23 cellular contexts compared by ENCODE assay signal in genomic region chr12:8822298-8822697, GRCh38. TPM values are rescaled to one million over a fixed set of nuclear protein-coding genes. Genes with fewer than 3 reads are reported as not detected.
DNase-seq lines count a peak whose midpoint lies in the region; ATAC-seq and TF ChIP-seq lines count a peak whose summit lies in the region.
"Had no signal": no experiment of that assay in that cellular context is flagged by ENCODE, and none has a peak within 500 bp of the region (broad histone marks: within the 10 kb centered on the region; RNA-seq: fewer than 3 reads in every experiment).

A2ML1 (plus strand) TSS chr12:8822621; CDS start chr12:8822652, 31 bp downstream.

- H3K27me3 Mint-ChIP-seq in GM23338 (ENCODE audit: insufficient read depth, low read depth, poor library complexity), result peaks cover 19% of the 10 kb centered on the region

- DNase-seq in GM23338 (ENCODE audit: low spot score) (no peak), esophagus squamous epithelium (lab: John Stamatoyannopoulos, UW) (no peak), prostate gland (ENCODE audit: low spot score) (peak; percentile 63), NCI-H2081 (lab: John Stamatoyannopoulos, UW) (no peak), hepatic stellate cell (ENCODE audit: low spot score) (no peak), NCI-H1930 (lab: John Stamatoyannopoulos, UW) (no peak)
- DNase-seq: activated CD4-positive, alpha-beta T cell treated with anti-CD3 and anti-CD28 coated beads for 48 hours; activated naive CD8-positive, alpha-beta T cell treated with anti-CD3 and anti-CD28 coated beads, Interleukin-2, amount 10 ng/mL, durations not matched to agents 7 days and 5 days; body of pancreas; Caco-2; left cardiac atrium; NCI-H2227 treated with DMSO at 0.1 percent for 48 hours; NCI-H748 treated with DMSO at 0.1 percent for 48 hours; SJCRH30 had no signal

- TF ChIP-seq CTCF in GM23338 (conservative IDR thresholded peaks at IDR 0.05; ENCODE audit: low read depth in 2 of 2) (no peak), VCaP (conservative IDR thresholded peaks at IDR 0.05) (no peak), esophagus squamous epithelium (IDR thresholded peaks at IDR 0.05) (peak in 2 of 6 experiments; percentile 21 to 34), prostate gland (IDR thresholded peaks at IDR 0.05) (no peak)

- no peak within 1 kb of the TSS for H2AFZ ChIP-seq in GM23338

- peaks cover 25% of the 10 kb centered on the region for H3K36me3 Mint-ChIP-seq in GM23338 (ENCODE audit: low read depth)
- H3K36me3 Mint-ChIP-seq: activated naive CD8-positive, alpha-beta T cell treated with anti-CD3 and anti-CD28 coated beads, Interleukin-2, amount 10 ng/mL, durations not matched to agents 7 days and 5 days had no signal

- no peaks in the 10 kb centered on the region for H3K36me3 ChIP-seq in GM23338 (ENCODE audit: insufficient read depth)
- H3K36me3 ChIP-seq in esophagus squamous epithelium, result peaks cover 0 to 11% (median 0%) of the 10 kb centered on the region in 3 donors
- no peaks in the 10 kb centered on the region for H3K36me3 ChIP-seq in prostate gland
- H3K36me3 ChIP-seq: gastroesophageal sphincter, SJCRH30 had no signal

- peaks cover 13% of the 10 kb centered on the region for H3K9me3 Mint-ChIP-seq in GM23338
- H3K9me3 Mint-ChIP-seq: activated T-helper 17 cell treated with anti-CD3 and anti-CD28 coated beads, Interleukin-2, amount 50 U/mL, for 72 hours had no signal

- WGBS in esophagus squamous epithelium, 2 donors, result 52 to 67% methylated on average over 3 of the region's 3 CpGs
- whole genome bisulfite sequencing in prostate gland, result 96% methylated on average over 3 of the region's 3 CpGs

- H3K9me2 ChIP-seq in GM23338 (ENCODE audit: insufficient read depth), result no peaks in the 10 kb centered on the region

- H3K79me2 ChIP-seq in GM23338 (replicated peaks; ENCODE audit: insufficient read depth), result peaks cover 14% of the 10 kb centered on the region; the same call in 1 of the 2 replicates

- intact Hi-C loops in esophagus squamous epithelium (cut with DNase I), result no loop called here
- intact Hi-C loops in prostate gland (cut with DNase I), result loop anchor here (5.0 kb wide), 1 partner anchor 140 kb away; no protein-coding TSS in a partner anchor

- no peak within 1 kb of the TSS for H3K4me3 ChIP-seq in GM23338
- peak within 1 kb of the TSS; percentile 36 to 49 (median 46) for H3K4me3 ChIP-seq in esophagus squamous epithelium
- H3K4me3 ChIP-seq in prostate gland, result no peak within 1 kb of the TSS
- H3K4me3 ChIP-seq: A549, body of pancreas, gastroesophageal sphincter, SJCRH30 had no signal

- H3K4me1 Mint-ChIP-seq in GM23338, result peaks cover 41% of the 10 kb centered on the region
- H3K4me1 Mint-ChIP-seq: activated naive CD8-positive, alpha-beta T cell treated with anti-CD3 and anti-CD28 coated beads, Interleukin-2, amount 10 ng/mL, durations not matched to agents 7 days and 5 days; neural crest cell had no signal

- H3K4me1 ChIP-seq in GM23338 (ENCODE audit: insufficient read depth) (peaks cover 34% of the 10 kb centered on the region), esophagus squamous epithelium (peaks cover 10 to 82% (median 29%) of the 10 kb centered on the region in 3 donors), prostate gland (replicated peaks) (peaks cover 3% of the 10 kb centered on the region)
- H3K4me1 ChIP-seq: A549, body of pancreas, Caco-2 had no signal

- ATAC-seq in GM23338, result no peak
- no peak for ATAC-seq in GM19397 (IDR thresholded peaks at IDR 0.05; ENCODE audit: unreplicated experiment)
- ATAC-seq: activated T-helper 17 cell treated with anti-CD3 and anti-CD28 coated beads, Interleukin-2, amount 50 U/mL, for 72 hours; body of pancreas; gastroesophageal sphincter; left cardiac atrium had no signal

- H3F3A ChIP-seq in GM23338 (replicated peaks; ENCODE audit: low read depth), result peaks cover 8% of the 10 kb centered on the region

- TF ChIP-seq POLR2A in esophagus squamous epithelium (IDR thresholded peaks at IDR 0.05), result peak in 1 of 4 donors; percentile 17
- no peak for TF ChIP-seq POLR2A in prostate gland (IDR thresholded peaks at IDR 0.05)

- peak within 1 kb of the TSS; percentile 62; the same call in 2 of the 3 replicates for H3K4me3 Mint-ChIP-seq in GM23338
- H3K4me3 Mint-ChIP-seq: activated naive CD8-positive, alpha-beta T cell treated with anti-CD3 and anti-CD28 coated beads, Interleukin-2, amount 10 ng/mL, durations not matched to agents 7 days and 5 days; activated T-helper 17 cell treated with anti-CD3 and anti-CD28 coated beads, Interleukin-2, amount 50 U/mL, for 72 hours; neural crest cell had no signal

- H3K27ac ChIP-seq in GM23338 (ENCODE audit: low read depth), result peak within 1 kb of the TSS; percentile 56
- H3K27ac ChIP-seq in VCaP, result peak within 1 kb of the TSS; percentile 68
- H3K27ac ChIP-seq in esophagus squamous epithelium, result peak within 1 kb of the TSS; percentile 75 to 90 (median 88)
- H3K27ac ChIP-seq in prostate gland, result peak within 1 kb of the TSS; percentile 50 to 60
- H3K27ac ChIP-seq: A549, body of pancreas, gastroesophageal sphincter, SJCRH30 had no signal

- peak within 1 kb of the TSS; percentile 49 for H3K27ac Mint-ChIP-seq in GM23338
- H3K27ac Mint-ChIP-seq: activated naive CD8-positive, alpha-beta T cell treated with anti-CD3 and anti-CD28 coated beads, Interleukin-2, amount 10 ng/mL, durations not matched to agents 7 days and 5 days; activated T-helper 17 cell treated with anti-CD3 and anti-CD28 coated beads, Interleukin-2, amount 50 U/mL, for 72 hours had no signal

- no peaks in the 10 kb centered on the region for H3K9me3 ChIP-seq in esophagus squamous epithelium
- H3K9me3 ChIP-seq in prostate gland, result no peaks in the 10 kb centered on the region
- H3K9me3 ChIP-seq: body of pancreas, gastroesophageal sphincter, SJCRH30 had no signal

- H4K20me1 ChIP-seq in GM23338 (replicated peaks; ENCODE audit: insufficient read depth), result no peaks in the 10 kb centered on the region

- peak within 1 kb of the TSS; percentile 2; the same call in 1 of the 2 replicates for H3K4me2 ChIP-seq in GM23338
- H3K4me2 ChIP-seq: A549 had no signal

- H3K27me3 ChIP-seq in GM23338 (ENCODE audit: insufficient read depth) (no peaks in the 10 kb centered on the region), esophagus squamous epithelium (no peaks in the 10 kb centered on the region), prostate gland (replicated peaks; ENCODE audit: insufficient read depth) (no peaks in the 10 kb centered on the region)
- H3K27me3 ChIP-seq: body of pancreas, gastroesophageal sphincter had no signal

TF ChIP-seq in GM23338, 12 proteins besides CTCF, POLR2A, EP300 and RAD21 (continues in another document):
- no peak for TF ChIP-seq STAT1 (IDR thresholded peaks at IDR 0.05; ENCODE audit: unreplicated experiment)
- TF ChIP-seq JUNB (IDR thresholded peaks at IDR 0.05; ENCODE audit: unreplicated experiment), result no peak
- no peak for TF ChIP-seq ZNF331 (CRISPR knock-in tag; IDR thresholded peaks at IDR 0.05; ENCODE audit: low read depth)
- TF ChIP-seq, protein P1, sequence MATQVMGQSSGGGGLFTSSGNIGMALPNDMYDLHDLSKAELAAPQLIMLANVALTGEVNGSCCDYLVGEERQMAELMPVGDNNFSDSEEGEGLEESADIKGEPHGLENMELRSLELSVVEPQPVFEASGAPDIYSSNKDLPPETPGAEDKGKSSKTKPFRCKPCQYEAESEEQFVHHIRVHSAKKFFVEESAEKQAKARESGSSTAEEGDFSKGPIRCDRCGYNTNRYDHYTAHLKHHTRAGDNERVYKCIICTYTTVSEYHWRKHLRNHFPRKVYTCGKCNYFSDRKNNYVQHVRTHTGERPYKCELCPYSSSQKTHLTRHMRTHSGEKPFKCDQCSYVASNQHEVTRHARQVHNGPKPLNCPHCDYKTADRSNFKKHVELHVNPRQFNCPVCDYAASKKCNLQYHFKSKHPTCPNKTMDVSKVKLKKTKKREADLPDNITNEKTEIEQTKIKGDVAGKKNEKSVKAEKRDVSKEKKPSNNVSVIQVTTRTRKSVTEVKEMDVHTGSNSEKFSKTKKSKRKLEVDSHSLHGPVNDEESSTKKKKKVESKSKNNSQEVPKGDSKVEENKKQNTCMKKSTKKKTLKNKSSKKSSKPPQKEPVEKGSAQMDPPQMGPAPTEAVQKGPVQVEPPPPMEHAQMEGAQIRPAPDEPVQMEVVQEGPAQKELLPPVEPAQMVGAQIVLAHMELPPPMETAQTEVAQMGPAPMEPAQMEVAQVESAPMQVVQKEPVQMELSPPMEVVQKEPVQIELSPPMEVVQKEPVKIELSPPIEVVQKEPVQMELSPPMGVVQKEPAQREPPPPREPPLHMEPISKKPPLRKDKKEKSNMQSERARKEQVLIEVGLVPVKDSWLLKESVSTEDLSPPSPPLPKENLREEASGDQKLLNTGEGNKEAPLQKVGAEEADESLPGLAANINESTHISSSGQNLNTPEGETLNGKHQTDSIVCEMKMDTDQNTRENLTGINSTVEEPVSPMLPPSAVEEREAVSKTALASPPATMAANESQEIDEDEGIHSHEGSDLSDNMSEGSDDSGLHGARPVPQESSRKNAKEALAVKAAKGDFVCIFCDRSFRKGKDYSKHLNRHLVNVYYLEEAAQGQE (IDR thresholded peaks at IDR 0.05; ENCODE audit: unreplicated experiment), result no peak
- TF ChIP-seq POLR2AphosphoS5 (IDR thresholded peaks at IDR 0.05; ENCODE audit: low read depth), result no peak

RNA-seq across cellular contexts. Expression of gene A2ML1, which starts in this region (rescaled TPM):
- 6.0 and 7.5 TPM in 2 replicates for total RNA-seq in GM23338 (2014; rRNA removed; shearing (Covaris generic))
- polyA plus RNA-seq in GM23338 (2016; fragmentation: Nextera tagmentation; extraction: Ambion mirVana), result 3.8 and 4.2 TPM in 2 replicates
- total RNA-seq in esophagus squamous epithelium (1,000 to 10,000 TPM in 1 of 4 donors, 100 to 1,000 TPM in 3; 419 to 1,497 (median 509) TPM), prostate gland (10 to 100 TPM in 1 of 2 donors, 1 to 10 TPM in 1; 1.6 to 43.7 TPM)
- total RNA-seq: activated naive CD8-positive, alpha-beta T cell treated with anti-CD3 and anti-CD28 coated beads, Interleukin-2, amount 10 ng/mL, durations not matched to agents 7 days and 5 days; activated T-helper 17 cell treated with anti-CD3 and anti-CD28 coated beads, Interleukin-2, amount 50 U/mL, for 72 hours; body of pancreas; Caco-2; mononuclear cell; neural crest cell; SJCRH30; T-helper 1 cell treated with Interleukin-12 subunit alpha and Interleukin-12 subunit beta and Interleukin-4 antibody, amounts not matched to agents 30 ng/mL and 1 ng/mL, for 36 hours had no signal
- polyA plus RNA-seq: A549, BJ had no signal

Comparison
In these comparisons a context has a peak if more than half of its experiments do, and no peak if none do; other contexts are left out.
1. RNA of gene A2ML1 (total RNA-seq): 419 to 1,497 TPM in esophagus squamous epithelium; 1.6 to 43.7 TPM in prostate gland and 6.0 to 7.5 TPM in GM23338; every median in the first group is over 4 times any median in the second.
2. H3K4me3 ChIP-seq: peak in esophagus squamous epithelium (4 of 4); none in GM23338 (single experiment) and prostate gland (0 of 2).
3. Peak in every context shown above with its lines, with median percentiles within 50 percentile points of each other: H3K27ac ChIP-seq.